In the genomic region with DNA sequence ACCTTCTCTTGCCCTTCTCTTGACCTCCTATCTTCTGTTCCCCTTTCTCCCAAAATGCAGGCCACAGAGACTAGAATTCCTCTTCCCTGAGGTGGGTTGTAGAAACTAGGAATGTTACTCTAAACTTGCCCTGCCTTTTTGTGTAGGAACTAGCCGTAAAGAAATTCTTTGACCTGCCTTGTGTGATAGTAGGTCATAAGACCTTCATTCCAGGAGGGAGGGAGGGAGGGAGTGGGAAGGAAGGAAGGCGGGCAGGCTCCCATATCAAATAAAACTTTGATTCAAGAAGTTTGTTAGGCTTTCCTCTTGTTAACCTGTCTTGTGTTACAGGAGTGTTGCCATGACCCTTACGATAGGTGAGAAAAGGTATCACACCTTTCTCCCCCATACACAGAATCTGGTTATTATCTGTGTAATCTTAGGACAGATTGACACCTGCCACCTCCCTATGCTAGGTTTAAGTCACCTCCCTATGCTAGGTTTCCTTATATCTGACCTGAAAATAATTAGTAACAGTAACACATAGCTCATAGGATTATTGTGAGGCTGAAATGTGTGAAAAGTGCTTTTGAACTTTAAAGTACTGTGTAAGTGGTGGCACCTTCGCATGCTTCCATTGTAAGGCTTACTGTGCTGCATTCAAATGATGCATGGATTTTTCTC, we compare ENCODE assay signal across 20 cellular contexts. TPM values are rescaled to one million over a fixed set of nuclear protein-coding genes. Genes with fewer than 3 reads are reported as not detected.
DNase-seq lines count a peak whose midpoint lies in the region; ATAC-seq and TF ChIP-seq lines count a peak whose summit lies in the region.
"Had no signal": no experiment of that assay in that cellular context is flagged by ENCODE, and none has a peak within 500 bp of the region (broad histone marks: within the 10 kb centered on the region; RNA-seq: fewer than 3 reads in every experiment).

No MANE protein-coding gene starts in this region.

- intact Hi-C loops in left ventricle myocardium inferior (cut with micrococcal nuclease), result no loop called here
- intact Hi-C loops in cardiac septum (cut with DNase I), result no loop called here

- TF ChIP-seq CTCF in left ventricle myocardium inferior (IDR thresholded peaks at IDR 0.05; ENCODE audit: borderline replicate concordance) (no peak), type B pancreatic cell (conservative IDR thresholded peaks at IDR 0.05) (no peak)

- H3K9me3 ChIP-seq in left ventricle myocardium inferior (replicated peaks), result no peaks in the 10 kb centered on the region
- H3K9me3 ChIP-seq: thoracic aorta had no signal

- POLR2A ChIA-PET in activated CD4-positive, alpha-beta memory T cell treated with anti-CD3 and anti-CD28 coated beads, Interleukin-2, amount 10 ng/mL, durations not matched to agents 7 days and 5 days (lab: Charles Lee), result interaction anchor here (1.0 to 6.6 kb wide), 3 partner anchors 7 to 12 kb away, joined by 3 to 56 read pairs (median 6); no protein-coding TSS in a partner anchor

- DNase-seq in left ventricle myocardium inferior (no peak), cardiac septum (ENCODE audit: low spot score) (no peak), left kidney (ENCODE audit: low read depth, low spot score) (peak; percentile 42), type B pancreatic cell (ENCODE audit: extremely low spot score, unreplicated experiment) (no peak), germinal center (ENCODE audit: low spot score) (no peak), NCI-H146 (lab: John Stamatoyannopoulos, UW) (no peak)
- no peak for DNase-seq in activated CD4-positive, alpha-beta memory T cell treated with anti-CD3 and anti-CD28 coated beads, Interleukin-2, amount 10 ng/mL, durations not matched to agents 7 days and 5 days
- DNase-seq: DMS79 treated with DMSO at 0.1 percent for 48 hours; naive B cell; NCI-H187 treated with DMSO at 0.1 percent for 48 hours; NCI-H226; NCI-H774; OCI-M1; posterior cingulate gyrus; Right ventricle myocardium superior; stimulated activated naive B cell treated with anti-CD40 and anti-IgM and Interleukin-4, amounts not matched to agents 10 μg/mL and 1 μg/mL and 100 μg/mL, for 72 hours had no signal

- peaks cover 90% of the 10 kb centered on the region for H3K4me1 Mint-ChIP-seq in activated CD4-positive, alpha-beta memory T cell treated with anti-CD3 and anti-CD28 coated beads, Interleukin-2, amount 10 ng/mL, durations not matched to agents 7 days and 5 days
- H3K4me1 Mint-ChIP-seq in type B pancreatic cell (ENCODE audit: unreplicated experiment), result peaks cover 17% of the 10 kb centered on the region

- CTCF ChIA-PET in activated CD4-positive, alpha-beta memory T cell treated with anti-CD3 and anti-CD28 coated beads, Interleukin-2, amount 10 ng/mL, durations not matched to agents 7 days and 5 days (lab: Charles Lee), result no interaction called here

- peaks cover 12% of the 10 kb centered on the region for H3K36me3 Mint-ChIP-seq in activated CD4-positive, alpha-beta memory T cell treated with anti-CD3 and anti-CD28 coated beads, Interleukin-2, amount 10 ng/mL, durations not matched to agents 7 days and 5 days (ENCODE audit: low read depth)
- H3K36me3 Mint-ChIP-seq in type B pancreatic cell, result no peaks in the 10 kb centered on the region
- H3K36me3 Mint-ChIP-seq: naive B cell had no signal

- peak overlapping the region; percentile 9 for H3K27ac ChIP-seq in left ventricle myocardium inferior (replicated peaks)
- H3K27ac ChIP-seq: KMS-11, thoracic aorta, VCaP had no signal

- H3K9me3 Mint-ChIP-seq in activated CD4-positive, alpha-beta memory T cell treated with anti-CD3 and anti-CD28 coated beads, Interleukin-2, amount 10 ng/mL, durations not matched to agents 7 days and 5 days, result no peaks in the 10 kb centered on the region
- H3K9me3 Mint-ChIP-seq in type B pancreatic cell, result no peaks in the 10 kb centered on the region
- H3K9me3 Mint-ChIP-seq: naive B cell; stimulated activated naive B cell treated with anti-CD40 and anti-IgM and Interleukin-4, amounts not matched to agents 10 μg/mL and 1 μg/mL and 100 μg/mL, for 72 hours had no signal

- H3K4me1 ChIP-seq in left ventricle myocardium inferior, result peaks cover 8% of the 10 kb centered on the region

- no peak for ATAC-seq in HG03460 (IDR thresholded peaks at IDR 0.05; ENCODE audit: unreplicated experiment)

- H3K27me3 Mint-ChIP-seq in activated CD4-positive, alpha-beta memory T cell treated with anti-CD3 and anti-CD28 coated beads, Interleukin-2, amount 10 ng/mL, durations not matched to agents 7 days and 5 days, result no peaks in the 10 kb centered on the region
- peaks cover 4% of the 10 kb centered on the region for H3K27me3 Mint-ChIP-seq in type B pancreatic cell
- H3K27me3 Mint-ChIP-seq: naive B cell; stimulated activated naive B cell treated with anti-CD40 and anti-IgM and Interleukin-4, amounts not matched to agents 10 μg/mL and 1 μg/mL and 100 μg/mL, for 72 hours had no signal

- peak overlapping the region; percentile 78 for H3K27ac Mint-ChIP-seq in activated CD4-positive, alpha-beta memory T cell treated with anti-CD3 and anti-CD28 coated beads, Interleukin-2, amount 10 ng/mL, durations not matched to agents 7 days and 5 days
- peak overlapping the region; percentile 46 for H3K27ac Mint-ChIP-seq in type B pancreatic cell
- H3K27ac Mint-ChIP-seq: stimulated activated naive B cell treated with anti-CD40 and anti-IgM and Interleukin-4, amounts not matched to agents 10 μg/mL and 1 μg/mL and 100 μg/mL, for 72 hours had no signal

- H3K36me3 ChIP-seq in left ventricle myocardium inferior, result no peaks in the 10 kb centered on the region
- H3K36me3 ChIP-seq: thoracic aorta had no signal

- no peak overlapping the region for H3K4me3 ChIP-seq in left ventricle myocardium inferior
- H3K4me3 ChIP-seq: thoracic aorta had no signal

- no peak overlapping the region for H3K4me3 Mint-ChIP-seq in activated CD4-positive, alpha-beta memory T cell treated with anti-CD3 and anti-CD28 coated beads, Interleukin-2, amount 10 ng/mL, durations not matched to agents 7 days and 5 days
- no peak overlapping the region for H3K4me3 Mint-ChIP-seq in type B pancreatic cell
- H3K4me3 Mint-ChIP-seq: naive B cell; stimulated activated naive B cell treated with anti-CD40 and anti-IgM and Interleukin-4, amounts not matched to agents 10 μg/mL and 1 μg/mL and 100 μg/mL, for 72 hours had no signal

- H3K27me3 ChIP-seq in left ventricle myocardium inferior (ENCODE audit: low read depth), result no peaks in the 10 kb centered on the region

RNA-seq across cellular contexts. Expression of a gene that starts 32.6 kb away (rescaled TPM):
- 44.5 TPM for total RNA-seq in left ventricle myocardium inferior
- 37.8 TPM for total RNA-seq in cardiac septum
- total RNA-seq in activated CD4-positive, alpha-beta memory T cell treated with anti-CD3 and anti-CD28 coated beads, Interleukin-2, amount 10 ng/mL, durations not matched to agents 7 days and 5 days, result 10 to 100 TPM; 22.1 to 23.1 TPM
- 48.0 and 71.9 TPM in 2 replicates for total RNA-seq in type B pancreatic cell (ENCODE audit: low replicate concordance)
